ENCODE assay signal across 20 cellular contexts in the genomic region with DNA sequence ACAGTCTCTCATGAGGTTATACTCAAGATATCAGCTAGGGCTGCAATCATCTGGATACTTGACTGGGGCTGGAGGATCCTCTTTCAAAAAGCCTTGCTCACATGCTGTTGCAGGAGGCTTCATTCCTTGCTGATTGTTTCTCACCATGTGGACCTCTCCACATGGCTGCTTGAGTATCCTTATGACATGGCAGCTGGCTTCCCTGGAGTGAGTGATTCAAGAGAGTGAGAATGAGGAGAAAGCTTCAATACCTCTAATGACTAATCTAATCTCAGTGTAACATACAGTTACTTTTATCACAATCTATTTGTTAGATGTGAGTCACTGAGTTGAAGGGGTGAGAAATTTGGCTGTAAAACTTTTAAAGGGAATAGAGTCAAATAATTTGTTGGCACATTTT. TPM values are rescaled to one million over a fixed set of nuclear protein-coding genes. Genes with fewer than 3 reads are reported as not detected.
A peak's percentile ranks its signal among the peaks of the same experiment; 100 is the strongest.
DNase-seq lines count a peak whose midpoint lies in the region; ATAC-seq, FAIRE-seq and TF ChIP-seq lines count a peak whose summit lies in the region.
"Had no signal": no experiment of that assay in that cellular context is flagged by ENCODE, and none has a peak within 500 bp of the region (broad histone marks: within the 10 kb centered on the region; RNA-seq: fewer than 3 reads in every experiment).

No MANE protein-coding gene starts in this region.

- no TSS peak for BruUV-seq in HepG2 (replicated peaks; lab: Mats Ljungman, UMichigan)

- no peak for DNase-seq in activated CD4-positive, CD25-positive, alpha-beta regulatory T cell treated with anti-CD3 and anti-CD28 coated beads, Interleukin-2, amount 50 U/mL, for 72 hours
- no peak for DNase-seq in HepG2 (ENCODE audit: low spot score)
- no peak for DNase-seq in right lobe of liver
- peak; percentile 65 for DNase-seq in bronchial epithelial cell (ENCODE audit: low read depth)
- no peak for DNase-seq in stimulated activated naive CD8-positive, alpha-beta T cell treated with anti-CD3 and anti-CD28 coated beads, Interleukin-15, amount 100 ng/mL, for 72 hours
- no peak for DNase-seq in HFFc6
- DNase-seq in immature natural killer cell: no peak
- DNase-seq: CD8-positive, alpha-beta T cell; DMS79 treated with DMSO at 0.1 percent for 48 hours; KBM-7; NCI-H1436; NCI-H2029; NCI-H524 treated with DMSO at 0.1 percent for 48 hours; SHP77 treated with DMSO at 0.1 percent for 48 hours had no signal

- no peak overlapping the region for H3K4me3 Mint-ChIP-seq in stimulated activated naive CD8-positive, alpha-beta T cell treated with anti-CD3 and anti-CD28 coated beads, Interleukin-15, amount 100 ng/mL, for 72 hours
- no peak overlapping the region for H3K4me3 Mint-ChIP-seq in HFFc6
- no peak overlapping the region for H3K4me3 Mint-ChIP-seq in immature natural killer cell
- H3K4me3 Mint-ChIP-seq: CD8-positive, alpha-beta T cell had no signal

- intact Hi-C loops in HepG2 (cut with micrococcal nuclease; ENCODE audit: unreplicated experiment) (no loop called here), right lobe of liver (cut with DNase I) (no loop called here)

- no peaks in the 10 kb centered on the region for H3K27me3 ChIP-seq in HepG2 (ENCODE audit: control insufficient read depth in 1 of 2, insufficient read depth in 2 of 2, low read length in 2 of 2)
- no peaks in the 10 kb centered on the region for H3K27me3 ChIP-seq in right lobe of liver
- no peaks in the 10 kb centered on the region for H3K27me3 ChIP-seq in bronchial epithelial cell (ENCODE audit: control insufficient read depth, insufficient read depth, low read length)
- H3K27me3 ChIP-seq: BLaER1 had no signal

- no peaks in the 10 kb centered on the region for H3K4me1 Mint-ChIP-seq in stimulated activated naive CD8-positive, alpha-beta T cell treated with anti-CD3 and anti-CD28 coated beads, Interleukin-15, amount 100 ng/mL, for 72 hours
- H3K4me1 Mint-ChIP-seq in HFFc6 (ENCODE audit: low read depth): peaks cover 6% of the 10 kb centered on the region; the same call in 1 of the 2 replicates
- peaks cover 3 to 9% of the 10 kb centered on the region in 2 donors for H3K4me1 Mint-ChIP-seq in immature natural killer cell

- H3K4me3 ChIP-seq in HepG2 (replicated peaks in 1 of 3; ENCODE audit: insufficient read depth in 1 of 3, low read depth in 2 of 3, low read length in 3 of 3) (no peak overlapping the region), right lobe of liver (no peak overlapping the region), bronchial epithelial cell (ENCODE audit: low read depth, low read length) (no peak overlapping the region)
- H3K4me3 ChIP-seq: BLaER1, HAP-1 had no signal

- H4K20me1 ChIP-seq in HepG2 (ENCODE audit: insufficient read depth, low read length): no peaks in the 10 kb centered on the region
- H4K20me1 ChIP-seq: BLaER1 had no signal

- no peak overlapping the region for H3K27ac Mint-ChIP-seq in stimulated activated naive CD8-positive, alpha-beta T cell treated with anti-CD3 and anti-CD28 coated beads, Interleukin-15, amount 100 ng/mL, for 72 hours
- H3K27ac Mint-ChIP-seq in HFFc6: no peak overlapping the region
- no peak overlapping the region for H3K27ac Mint-ChIP-seq in immature natural killer cell
- H3K27ac Mint-ChIP-seq: CD8-positive, alpha-beta T cell had no signal

- no peak overlapping the region for H3K4me2 ChIP-seq in HepG2 (ENCODE audit: low read depth, low read length)

- H3K27ac ChIP-seq in HepG2 (ENCODE audit: extremely low read length, insufficient read depth, low read length) (no peak overlapping the region), right lobe of liver (no peak overlapping the region)
- H3K27ac ChIP-seq: BLaER1 had no signal

- TF ChIP-seq EP300 in HepG2 (IDR thresholded peaks at IDR 0.05; ENCODE audit: low read depth in 2 of 2, low read length in 2 of 2) (no peak), HepG2 (CRISPR knock-in tag; IDR thresholded peaks at IDR 0.05; ENCODE audit: borderline replicate concordance) (no peak)

- no peak for TF ChIP-seq CTCF in HepG2 (CRISPR knock-in tag; IDR thresholded peaks at IDR 0.05)
- no peak for TF ChIP-seq CTCF in right lobe of liver (IDR thresholded peaks at IDR 0.05)
- no peak for TF ChIP-seq CTCF in bronchial epithelial cell (IDR thresholded peaks at IDR 0.05; ENCODE audit: insufficient read depth, low read length, severe bottlenecking)
- TF ChIP-seq CTCF in HFFc6 (IDR thresholded peaks at IDR 0.05): no peak

- TF ChIP-seq POLR2A in HepG2 (IDR thresholded peaks at IDR 0.05; ENCODE audit: insufficient read depth in 1 of 2, low read depth in 2 of 2, low read length in 2 of 2) (no peak), right lobe of liver (IDR thresholded peaks at IDR 0.05) (no peak)

- H3K9me3 ChIP-seq in HepG2 (ENCODE audit: low read length): peaks cover 13% of the 10 kb centered on the region
- no peaks in the 10 kb centered on the region for H3K9me3 ChIP-seq in right lobe of liver

- no peaks in the 10 kb centered on the region for H3K79me2 ChIP-seq in HepG2 (ENCODE audit: insufficient read depth, low read length)

- ATAC-seq in activated CD4-positive, CD25-positive, alpha-beta regulatory T cell treated with anti-CD3 and anti-CD28 coated beads, Interleukin-2, amount 50 U/mL, for 24 hours: peak; percentile 25 to 53
- no peak for ATAC-seq in HepG2
- ATAC-seq in right lobe of liver: no peak
- peak; percentile 40 for ATAC-seq in stimulated activated naive CD8-positive, alpha-beta T cell treated with anti-CD3 and anti-CD28 coated beads, Interleukin-15, amount 100 ng/mL, for 72 hours
- ATAC-seq: CD8-positive, alpha-beta T cell had no signal

- no peaks in the 10 kb centered on the region for H3K27me3 Mint-ChIP-seq in stimulated activated naive CD8-positive, alpha-beta T cell treated with anti-CD3 and anti-CD28 coated beads, Interleukin-15, amount 100 ng/mL, for 72 hours
- H3K27me3 Mint-ChIP-seq in HFFc6 (ENCODE audit: insufficient read depth): no peaks in the 10 kb centered on the region; the same call in 1 of the 2 replicates
- peaks cover 0 to 2% (median 0%) of the 10 kb centered on the region in 3 donors for H3K27me3 Mint-ChIP-seq in immature natural killer cell (ENCODE audit: low read depth in 3 of 3)

- H3K36me3 ChIP-seq in HepG2 (replicated peaks in 1 of 2; ENCODE audit: control insufficient read depth in 1 of 2, insufficient read depth in 2 of 2, low read length in 2 of 2) (peaks cover 10 to 13% of the 10 kb centered on the region in 2 experiments; a peak in 3 of 5 replicates), right lobe of liver (no peaks in the 10 kb centered on the region), bronchial epithelial cell (ENCODE audit: control insufficient read depth, insufficient read depth, low read length) (peaks cover 1% of the 10 kb centered on the region)
- H3K36me3 ChIP-seq: HAP-1 had no signal

- POLR2A ChIA-PET in HepG2 (lab: Yijun Ruan, JAX): no interaction called here

- H3K9me3 Mint-ChIP-seq in stimulated activated naive CD8-positive, alpha-beta T cell treated with anti-CD3 and anti-CD28 coated beads, Interleukin-15, amount 100 ng/mL, for 72 hours: peaks cover 0 to 13% of the 10 kb centered on the region in 2 donors
- H3K9me3 Mint-ChIP-seq in HFFc6 (peaks cover 5% of the 10 kb centered on the region; the same call in 1 of the 2 replicates), immature natural killer cell (peaks cover 0 to 2% (median 0%) of the 10 kb centered on the region in 6 donors)

- no peak for TF ChIP-seq RAD21 in HepG2 (CRISPR knock-in tag; IDR thresholded peaks at IDR 0.05)

- CTCF ChIA-PET in HepG2 (lab: Yijun Ruan, JAX; ENCODE audit: low intra/inter-chr PET ratio, low total read pairs): no interaction called here

- H3K4me1 ChIP-seq in HepG2 (ENCODE audit: insufficient read depth, low read length): no peaks in the 10 kb centered on the region
- H3K4me1 ChIP-seq in right lobe of liver: no peaks in the 10 kb centered on the region
- H3K4me1 ChIP-seq: HAP-1 had no signal

- H2AFZ ChIP-seq in HepG2 (ENCODE audit: low read length): no peak overlapping the region

- in situ Hi-C loops in HepG2 (cut with HindIII; ENCODE audit: extremely low pct_ligation_motif_present, low pct_unique_long_range_greater_than_20kb): no loop called here

- FAIRE-seq in HepG2 (lab: Jason Lieb, UNC) (no peak), bronchial epithelial cell (lab: Jason Lieb, UNC) (no peak)
- FAIRE-seq: A204.1, RCC 7860 had no signal

- no peak overlapping the region for H3K9ac ChIP-seq in HepG2 (ENCODE audit: insufficient read depth, low read depth, low read length)
- H3K9ac ChIP-seq: BLaER1 had no signal

- H3K36me3 Mint-ChIP-seq in HFFc6 (ENCODE audit: low read depth): peaks cover 22% of the 10 kb centered on the region
- H3K36me3 Mint-ChIP-seq in immature natural killer cell: peaks cover 0 to 30% (median 14%) of the 10 kb centered on the region in 3 donors
- H3K36me3 Mint-ChIP-seq: CD8-positive, alpha-beta T cell had no signal

RNA-seq across cellular contexts. Expression of gene SDR39U1, which starts 14.4 kb away (rescaled TPM):
- total RNA-seq in HepG2 (2016; rRNA removed; fragmentation: Illumina TruSeq; extraction: Trizol) (25.0 and 34.4 TPM in 2 replicates), right lobe of liver (10 to 100 TPM; 24.9 to 32.8 (median 28.3) TPM), bronchial epithelial cell (6.5 and 8.2 TPM in 2 replicates)
- 13.3 and 16.3 TPM in 2 replicates for total RNA-seq in HepG2 (2016; cell fraction: cytosol; rRNA removed; fragmentation: Illumina TruSeq; extraction: Trizol; ENCODE audit: low read depth)
- total RNA-seq in HepG2 (2016; cell fraction: insoluble cytoplasmic fraction; rRNA removed; fragmentation: Illumina TruSeq; extraction: Trizol): 19.5 and 33.3 TPM in 2 replicates
- 24.0 and 26.0 TPM in 2 replicates for total RNA-seq in HepG2 (2016; cell fraction: membrane; rRNA removed; fragmentation: Illumina TruSeq; extraction: Trizol)
- total RNA-seq in HepG2 (2016; cell fraction: nucleus; rRNA removed; fragmentation: Illumina TruSeq; extraction: Trizol): 44.1 and 45.4 TPM in 2 replicates
- polyA plus RNA-seq in HepG2 (2011; rRNA removed) (129 and 163 TPM in 2 replicates), immature natural killer cell (10 to 100 TPM; 62.2 to 91.2 (median 82.6) TPM)
- 99.7 and 120 TPM in 2 replicates for polyA plus RNA-seq in HepG2 (2011; cell fraction: cytosol; rRNA removed)
- polyA plus RNA-seq in HepG2 (2011; cell fraction: nucleus; rRNA removed): 808 and 816 TPM in 2 replicates
- polyA plus RNA-seq in HepG2 (2012): 66.2 and 118 TPM in 2 replicates
- polyA plus RNA-seq in HepG2 (2016; cell fraction: cytosol; fragmentation: Illumina TruSeq; extraction: Trizol; ENCODE audit: low read depth): 50.3 and 55.8 TPM in 2 replicates
- polyA plus RNA-seq in HepG2 (2016; cell fraction: insoluble cytoplasmic fraction; fragmentation: Illumina TruSeq; extraction: Trizol; ENCODE audit: low read depth): 73.2 and 88.2 TPM in 2 replicates
- polyA plus RNA-seq in HepG2 (2016; cell fraction: membrane; fragmentation: Illumina TruSeq; extraction: Trizol; ENCODE audit: low read depth): 64.6 and 72.1 TPM in 2 replicates
- 164 and 186 TPM in 2 replicates for polyA plus RNA-seq in HepG2 (2016; cell fraction: nucleus; fragmentation: Illumina TruSeq; extraction: Trizol; ENCODE audit: insufficient read depth, low read depth)
- 27.9 and 51.2 TPM in 2 replicates for polyA minus RNA-seq in HepG2 (2011; rRNA and poly(A)+ RNA removed; ENCODE audit: low replicate concordance)
- 18.8 and 21.3 TPM in 2 replicates for polyA minus RNA-seq in HepG2 (2011; cell fraction: cytosol; rRNA and poly(A)+ RNA removed)
- 95.4 and 110 TPM in 2 replicates for polyA minus RNA-seq in HepG2 (2011; cell fraction: nucleus; rRNA and poly(A)+ RNA removed)
- 10 to 100 TPM; 29.6 to 35.7 (median 31.6) TPM for total RNA-seq in HFFc6 (2021; fragmentation: NEBNext Ultra II Directional; extraction: Animal tissue kit (Norgen Biotek cat#: 25700))

RNA-seq across cellular contexts. Expression of gene KHNYN, which starts 27.2 kb away (rescaled TPM):
- total RNA-seq in HepG2 (2016; rRNA removed; fragmentation: Illumina TruSeq; extraction: Trizol): 72.2 and 75.7 TPM in 2 replicates
- total RNA-seq in HepG2 (2016; cell fraction: cytosol; rRNA removed; fragmentation: Illumina TruSeq; extraction: Trizol; ENCODE audit: low read depth): 10.2 and 10.7 TPM in 2 replicates
- total RNA-seq in HepG2 (2016; cell fraction: insoluble cytoplasmic fraction; rRNA removed; fragmentation: Illumina TruSeq; extraction: Trizol): 60.0 and 78.8 TPM in 2 replicates
- total RNA-seq in HepG2 (2016; cell fraction: membrane; rRNA removed; fragmentation: Illumina TruSeq; extraction: Trizol): 35.9 and 40.5 TPM in 2 replicates
- 62.0 and 78.7 TPM in 2 replicates for total RNA-seq in HepG2 (2016; cell fraction: nucleus; rRNA removed; fragmentation: Illumina TruSeq; extraction: Trizol)
- 52.8 and 76.4 TPM in 2 replicates for polyA plus RNA-seq in HepG2 (2011; rRNA removed)
- 36.1 and 40.8 TPM in 2 replicates for polyA plus RNA-seq in HepG2 (2011; cell fraction: cytosol; rRNA removed)
- polyA plus RNA-seq in HepG2 (2011; cell fraction: nucleus; rRNA removed): 158 and 160 TPM in 2 replicates
- polyA plus RNA-seq in HepG2 (2012): 82.6 and 83.5 TPM in 2 replicates
- 4.7 and 5.4 TPM in 2 replicates for polyA plus RNA-seq in HepG2 (2016; cell fraction: cytosol; fragmentation: Illumina TruSeq; extraction: Trizol; ENCODE audit: low read depth)
- 37.4 and 41.5 TPM in 2 replicates for polyA plus RNA-seq in HepG2 (2016; cell fraction: insoluble cytoplasmic fraction; fragmentation: Illumina TruSeq; extraction: Trizol; ENCODE audit: low read depth)
- 19.0 and 20.9 TPM in 2 replicates for polyA plus RNA-seq in HepG2 (2016; cell fraction: membrane; fragmentation: Illumina TruSeq; extraction: Trizol; ENCODE audit: low read depth)
- 71.6 and 72.4 TPM in 2 replicates for polyA plus RNA-seq in HepG2 (2016; cell fraction: nucleus; fragmentation: Illumina TruSeq; extraction: Trizol; ENCODE audit: insufficient read depth, low read depth)
- 29.4 and 108 TPM in 2 replicates for polyA minus RNA-seq in HepG2 (2011; rRNA and poly(A)+ RNA removed; ENCODE audit: low replicate concordance)
- polyA minus RNA-seq in HepG2 (2011; cell fraction: cytosol; rRNA and poly(A)+ RNA removed): 32.8 and 41.4 TPM in 2 replicates
- polyA minus RNA-seq in HepG2 (2011; cell fraction: nucleus; rRNA and poly(A)+ RNA removed): 109 and 126 TPM in 2 replicates
- total RNA-seq in right lobe of liver: 10 to 100 TPM; 19.6 to 24.9 (median 21.4) TPM
- total RNA-seq in bronchial epithelial cell: 128 and 167 TPM in 2 replicates
- 10 to 100 TPM; 25.4 to 29.2 (median 28.0) TPM for total RNA-seq in HFFc6 (2021; fragmentation: NEBNext Ultra II Directional; extraction: Animal tissue kit (Norgen Biotek cat#: 25700))
- 10 to 100 TPM; 12.5 to 28.0 (median 25.6) TPM for polyA plus RNA-seq in immature natural killer cell

RNA-seq across cellular contexts. Expression of gene CBLN3, which starts 27.5 kb away (rescaled TPM):
- total RNA-seq in HepG2 (2016; rRNA removed; fragmentation: Illumina TruSeq; extraction: Trizol) (0.45 and 0.66 TPM in 2 replicates), right lobe of liver (1 to 10 TPM in 4 of 6 experiments, under 1 TPM in 2; 0.74 to 1.8 (median 1.2) TPM), bronchial epithelial cell (0.38 and 0.53 TPM in 2 replicates)
- 0.62 and 0.81 TPM in 2 replicates for total RNA-seq in HepG2 (2016; cell fraction: cytosol; rRNA removed; fragmentation: Illumina TruSeq; extraction: Trizol; ENCODE audit: low read depth)
- total RNA-seq in HepG2 (2016; cell fraction: insoluble cytoplasmic fraction; rRNA removed; fragmentation: Illumina TruSeq; extraction: Trizol): 0.58 and 0.78 TPM in 2 replicates
- total RNA-seq in HepG2 (2016; cell fraction: membrane; rRNA removed; fragmentation: Illumina TruSeq; extraction: Trizol): 1.3 TPM in 2 replicates
- total RNA-seq in HepG2 (2016; cell fraction: nucleus; rRNA removed; fragmentation: Illumina TruSeq; extraction: Trizol): 0.47 and 0.60 TPM in 2 replicates
- polyA plus RNA-seq in HepG2 (2011; rRNA removed) (0.74 and 0.98 TPM in 2 replicates), immature natural killer cell (not detected)
- 0.71 and 0.97 TPM in 2 replicates for polyA plus RNA-seq in HepG2 (2011; cell fraction: cytosol; rRNA removed)
- 1.3 and 1.8 TPM in 2 replicates for polyA plus RNA-seq in HepG2 (2011; cell fraction: nucleus; rRNA removed)
- polyA plus RNA-seq in HepG2 (2012): 0.77 and 1.9 TPM in 2 replicates
- polyA plus RNA-seq in HepG2 (2016; cell fraction: cytosol; fragmentation: Illumina TruSeq; extraction: Trizol; ENCODE audit: low read depth): 0.70 and 0.86 TPM in 2 replicates
- polyA plus RNA-seq in HepG2 (2016; cell fraction: insoluble cytoplasmic fraction; fragmentation: Illumina TruSeq; extraction: Trizol; ENCODE audit: low read depth): 0.62 and 1.3 TPM in 2 replicates
- 1.4 TPM in 2 replicates for polyA plus RNA-seq in HepG2 (2016; cell fraction: membrane; fragmentation: Illumina TruSeq; extraction: Trizol; ENCODE audit: low read depth)
- polyA plus RNA-seq in HepG2 (2016; cell fraction: nucleus; fragmentation: Illumina TruSeq; extraction: Trizol; ENCODE audit: insufficient read depth, low read depth): 1.3 and 1.6 TPM in 2 replicates
- polyA minus RNA-seq in HepG2 (2011; rRNA and poly(A)+ RNA removed; ENCODE audit: low replicate concordance): 0.37 and 0.92 TPM in 2 replicates
- polyA minus RNA-seq in HepG2 (2011; cell fraction: cytosol; rRNA and poly(A)+ RNA removed): 0.30 and 0.35 TPM in 2 replicates
- 0.52 and 0.75 TPM in 2 replicates for polyA minus RNA-seq in HepG2 (2011; cell fraction: nucleus; rRNA and poly(A)+ RNA removed)
- total RNA-seq in HFFc6 (2021; fragmentation: NEBNext Ultra II Directional; extraction: Animal tissue kit (Norgen Biotek cat#: 25700)): 1 to 10 TPM; 3.3 to 5.0 (median 3.9) TPM

RNA-seq across cellular contexts. Expression of gene CMA1, which starts 51.1 kb away (rescaled TPM):
- total RNA-seq in HepG2 (2016; rRNA removed; fragmentation: Illumina TruSeq; extraction: Trizol) (not detected in 2 replicates), right lobe of liver (not detected), bronchial epithelial cell (not detected in 2 replicates)
- total RNA-seq in HepG2 (2016; cell fraction: cytosol; rRNA removed; fragmentation: Illumina TruSeq; extraction: Trizol; ENCODE audit: low read depth): not detected in 2 replicates
- total RNA-seq in HepG2 (2016; cell fraction: insoluble cytoplasmic fraction; rRNA removed; fragmentation: Illumina TruSeq; extraction: Trizol): not detected in 2 replicates
- total RNA-seq in HepG2 (2016; cell fraction: membrane; rRNA removed; fragmentation: Illumina TruSeq; extraction: Trizol): not detected in 2 replicates
- total RNA-seq in HepG2 (2016; cell fraction: nucleus; rRNA removed; fragmentation: Illumina TruSeq; extraction: Trizol): not detected in 2 replicates
- polyA plus RNA-seq in HepG2 (2011; rRNA removed) (not detected in 2 replicates), immature natural killer cell (not detected)
- polyA plus RNA-seq in HepG2 (2011; cell fraction: cytosol; rRNA removed): not detected in 2 replicates
- polyA plus RNA-seq in HepG2 (2011; cell fraction: nucleus; rRNA removed): not detected in 2 replicates
- polyA plus RNA-seq in HepG2 (2012): not detected in 2 replicates
- not detected in 2 replicates for polyA plus RNA-seq in HepG2 (2016; cell fraction: cytosol; fragmentation: Illumina TruSeq; extraction: Trizol; ENCODE audit: low read depth)
- polyA plus RNA-seq in HepG2 (2016; cell fraction: insoluble cytoplasmic fraction; fragmentation: Illumina TruSeq; extraction: Trizol; ENCODE audit: low read depth): not detected in 2 replicates
- not detected in 2 replicates for polyA plus RNA-seq in HepG2 (2016; cell fraction: membrane; fragmentation: Illumina TruSeq; extraction: Trizol; ENCODE audit: low read depth)
- polyA plus RNA-seq in HepG2 (2016; cell fraction: nucleus; fragmentation: Illumina TruSeq; extraction: Trizol; ENCODE audit: insufficient read depth, low read depth): not detected in 2 replicates
- polyA minus RNA-seq in HepG2 (2011; rRNA and poly(A)+ RNA removed; ENCODE audit: low replicate concordance): not detected in 2 replicates
- polyA minus RNA-seq in HepG2 (2011; cell fraction: cytosol; rRNA and poly(A)+ RNA removed): not detected in 2 replicates
- not detected in 2 replicates for polyA minus RNA-seq in HepG2 (2011; cell fraction: nucleus; rRNA and poly(A)+ RNA removed)
- not detected for total RNA-seq in HFFc6 (2021; fragmentation: NEBNext Ultra II Directional; extraction: Animal tissue kit (Norgen Biotek cat#: 25700))
- total RNA-seq: CD8-positive, alpha-beta T cell; G401 had no signal

RNA-seq across cellular contexts. Expression of gene NYNRIN, which starts 58.2 kb away (rescaled TPM):
- total RNA-seq in HepG2 (2016; rRNA removed; fragmentation: Illumina TruSeq; extraction: Trizol) (1.1 and 1.3 TPM in 2 replicates), right lobe of liver (1 to 10 TPM; 1.8 to 6.1 (median 2.7) TPM), bronchial epithelial cell (2.0 and 2.6 TPM in 2 replicates)
- total RNA-seq in HepG2 (2016; cell fraction: cytosol; rRNA removed; fragmentation: Illumina TruSeq; extraction: Trizol; ENCODE audit: low read depth): 0.09 and 0.10 TPM in 2 replicates
- total RNA-seq in HepG2 (2016; cell fraction: insoluble cytoplasmic fraction; rRNA removed; fragmentation: Illumina TruSeq; extraction: Trizol): 0.91 and 1.1 TPM in 2 replicates
- 0.24 and 0.34 TPM in 2 replicates for total RNA-seq in HepG2 (2016; cell fraction: membrane; rRNA removed; fragmentation: Illumina TruSeq; extraction: Trizol)
- total RNA-seq in HepG2 (2016; cell fraction: nucleus; rRNA removed; fragmentation: Illumina TruSeq; extraction: Trizol): 1.0 and 1.4 TPM in 2 replicates
- polyA plus RNA-seq in HepG2 (2011; rRNA removed) (0.63 and 0.95 TPM in 2 replicates), immature natural killer cell (under 1 TPM in 2 of 3 donors, not detected in 1; 0.18 TPM)
- 0.39 and 0.44 TPM in 2 replicates for polyA plus RNA-seq in HepG2 (2011; cell fraction: cytosol; rRNA removed)
- polyA plus RNA-seq in HepG2 (2011; cell fraction: nucleus; rRNA removed): 2.0 and 2.1 TPM in 2 replicates
- polyA plus RNA-seq in HepG2 (2012): 1.8 and 5.9 TPM in 2 replicates
- polyA plus RNA-seq in HepG2 (2016; cell fraction: cytosol; fragmentation: Illumina TruSeq; extraction: Trizol; ENCODE audit: low read depth): 0.07 and 0.08 TPM in 2 replicates
- polyA plus RNA-seq in HepG2 (2016; cell fraction: insoluble cytoplasmic fraction; fragmentation: Illumina TruSeq; extraction: Trizol; ENCODE audit: low read depth): 0.72 and 0.83 TPM in 2 replicates
- 0.13 and 0.14 TPM in 2 replicates for polyA plus RNA-seq in HepG2 (2016; cell fraction: membrane; fragmentation: Illumina TruSeq; extraction: Trizol; ENCODE audit: low read depth)
- polyA plus RNA-seq in HepG2 (2016; cell fraction: nucleus; fragmentation: Illumina TruSeq; extraction: Trizol; ENCODE audit: insufficient read depth, low read depth): 1.2 and 1.5 TPM in 2 replicates
- 2.4 TPM in 1 of 2 replicates, not detected in the other for polyA minus RNA-seq in HepG2 (2011; rRNA and poly(A)+ RNA removed; ENCODE audit: low replicate concordance)
- polyA minus RNA-seq in HepG2 (2011; cell fraction: cytosol; rRNA and poly(A)+ RNA removed): 1.4 and 1.5 TPM in 2 replicates
- 1.7 and 1.9 TPM in 2 replicates for polyA minus RNA-seq in HepG2 (2011; cell fraction: nucleus; rRNA and poly(A)+ RNA removed)
- 1 to 10 TPM; 3.9 to 6.3 (median 4.1) TPM for total RNA-seq in HFFc6 (2021; fragmentation: NEBNext Ultra II Directional; extraction: Animal tissue kit (Norgen Biotek cat#: 25700))

Comparison
In these comparisons a context has a peak if more than half of its experiments do, and no peak if none do; other contexts are left out.
1. ATAC-seq: peak in activated CD4-positive, CD25-positive, alpha-beta regulatory T cell treated with anti-CD3 and anti-CD28 coated beads, Interleukin-2, amount 50 U/mL, for 24 hours (2 of 2) and stimulated activated naive CD8-positive, alpha-beta T cell treated with anti-CD3 and anti-CD28 coated beads, Interleukin-15, amount 100 ng/mL, for 72 hours (single experiment); none in HepG2 (single experiment) and right lobe of liver (0 of 4).